Comparison of ENCODE assay signal across 8 cellular contexts in genomic region chr1:31798433-31799195, GRCh38. TPM values are rescaled to one million over a fixed set of nuclear protein-coding genes. Genes with fewer than 3 reads are reported as not detected.
DNase-seq lines count a peak whose midpoint lies in the region; ATAC-seq lines count a peak whose summit lies in the region.

No MANE protein-coding gene starts in this region.

- no peaks in the 10 kb centered on the region for H3K9me2 ChIP-seq in GM23248 (ENCODE audit: insufficient read depth)

- in situ Hi-C loops in GM23248 (cut with MboI) = no loop called here

- peaks cover 24% of the 10 kb centered on the region for H3K4me1 ChIP-seq in GM23248 (ENCODE audit: insufficient read depth)
- peaks cover 2% of the 10 kb centered on the region for H3K4me1 ChIP-seq in mesendoderm (ENCODE audit: control insufficient read depth, low read depth, low read length)

- H3K27me3 ChIP-seq in GM23248 (replicated peaks; ENCODE audit: insufficient read depth) = no peaks in the 10 kb centered on the region
- no peaks in the 10 kb centered on the region for H3K27me3 ChIP-seq in mesendoderm (ENCODE audit: insufficient read depth, low read length, poor library complexity)

- H3K9ac ChIP-seq in GM23248 (peak overlapping the region; percentile 71), mesendoderm (ENCODE audit: low read length) (no peak overlapping the region)

- peak overlapping the region; percentile 70 for H3K4me3 ChIP-seq in GM23248
- no peak overlapping the region for H3K4me3 ChIP-seq in mesendoderm (ENCODE audit: low read length)

- H2AK5ac ChIP-seq in mesendoderm (ENCODE audit: low read length) = no peak overlapping the region

- H3K27ac ChIP-seq in GM23248 = peak overlapping the region; percentile 71
- H3K27ac ChIP-seq in mesendoderm (ENCODE audit: low read depth, low read length) = no peak overlapping the region

- no peaks in the 10 kb centered on the region for H3K79me1 ChIP-seq in mesendoderm (ENCODE audit: low read length)

- no peak overlapping the region for H2BK15ac ChIP-seq in mesendoderm (replicated peaks; ENCODE audit: low read depth)

- H3K18ac ChIP-seq in mesendoderm (ENCODE audit: low read length) = no peak overlapping the region

- no peaks in the 10 kb centered on the region for H3K9me3 ChIP-seq in GM23248 (ENCODE audit: low read depth)

- H3K79me2 ChIP-seq in GM23248 (ENCODE audit: insufficient read depth) (peaks cover 33% of the 10 kb centered on the region), mesendoderm (ENCODE audit: control insufficient read depth, insufficient read depth, low read length) (no peaks in the 10 kb centered on the region)

- no peak overlapping the region for H3K4ac ChIP-seq in mesendoderm (ENCODE audit: low read depth, low read length)

- no peak overlapping the region for H3K23ac ChIP-seq in mesendoderm (ENCODE audit: low read length)

- WGBS in GM23248 (ENCODE audit: low coverage in 1 of 2, low lambda C conversion rate in 2 of 2, missing lambda C conversion rate in 2 of 2), 2 experiments = 15 to 16% methylated on average over 16 to 17 of the region's 17 CpGs
- WGBS in mesendoderm (ENCODE audit: extremely low coverage, insufficient coverage, low lambda C conversion rate) = no CpG with 5 or more reads among the region's 17 CpGs

- H3K4me2 ChIP-seq in GM23248 (ENCODE audit: unreplicated experiment) (peak overlapping the region; percentile 87), mesendoderm (ENCODE audit: low read length) (no peak overlapping the region)

- no peaks in the 10 kb centered on the region for H3K36me3 ChIP-seq in GM23248 (ENCODE audit: low read depth)
- no peaks in the 10 kb centered on the region for H3K36me3 ChIP-seq in mesendoderm (ENCODE audit: control insufficient read depth, insufficient read depth, low read length)

- H2AFZ ChIP-seq in GM23248 = peak overlapping the region; percentile 56

- H4K5ac ChIP-seq in mesendoderm (ENCODE audit: low read length) = no peak overlapping the region

- ATAC-seq in HG03439 (IDR thresholded peaks at IDR 0.05; ENCODE audit: unreplicated experiment) = no peak

- H4K20me1 ChIP-seq in GM23248 (ENCODE audit: insufficient read depth) = no peaks in the 10 kb centered on the region

- H2BK120ac ChIP-seq in mesendoderm (ENCODE audit: low read depth, low read length) = no peak overlapping the region

- H3K56ac ChIP-seq in mesendoderm (ENCODE audit: low read length) = no peak overlapping the region

- no peak overlapping the region for H4K8ac ChIP-seq in mesendoderm (ENCODE audit: low read depth, low read length)

- H3F3A ChIP-seq in GM23248 (ENCODE audit: insufficient read depth) = peaks cover 25% of the 10 kb centered on the region

- H2BK5ac ChIP-seq in mesendoderm (ENCODE audit: low read length) = no peak overlapping the region

- DNase-seq in A172 (ENCODE audit: low spot score) (peak; percentile 81), GM23248 (peak; percentile 94), kidney glomerular epithelial cell (lab: John Stamatoyannopoulos, UW) (peak; percentile 64), NCI-H1694 treated with DMSO at 0.1 percent for 48 hours (lab: John Stamatoyannopoulos, UW) (no peak), activated gamma-delta T cell (lab: John Stamatoyannopoulos, UW) (no peak), mesendoderm (no peak)
- DNase-seq in activated T-cell treated with anti-CD3 and anti-CD28 coated beads, Interleukin-2, amount 50 U/mL, for 48 hours = peak; percentile 65 to 71

RNA-seq across cellular contexts. Expression of gene SPOCD1, which starts 17.2 kb away (rescaled TPM):
- total RNA-seq in A172 (2014; rRNA removed; shearing (Covaris generic)) = 5.7 and 6.9 TPM in 2 replicates
- total RNA-seq in GM23248 (2014; rRNA removed; shearing (Covaris generic)) = 36.8 and 43.0 TPM in 2 replicates
- 27.8 and 27.9 TPM in 2 replicates for polyA plus RNA-seq in GM23248 (2016; fragmentation: Nextera tagmentation; extraction: Ambion mirVana)
- 0.37 TPM for polyA plus RNA-seq in mesendoderm (2013, experiment 1 of 2)
- polyA plus RNA-seq in mesendoderm (2013, experiment 2 of 2) = 0.35 TPM

RNA-seq across cellular contexts. Expression of gene ADGRB2, which starts 34.5 kb away (rescaled TPM):
- 11.3 and 20.9 TPM in 2 replicates for total RNA-seq in A172 (2014; rRNA removed; shearing (Covaris generic))
- total RNA-seq in GM23248 (2014; rRNA removed; shearing (Covaris generic)) = 3.6 and 3.9 TPM in 2 replicates
- polyA plus RNA-seq in GM23248 (2016; fragmentation: Nextera tagmentation; extraction: Ambion mirVana) = 0.51 and 1.3 TPM in 2 replicates
- 4.9 TPM for polyA plus RNA-seq in mesendoderm (2013, experiment 1 of 2)
- 5.2 TPM for polyA plus RNA-seq in mesendoderm (2013, experiment 2 of 2)

Comparison
In these comparisons a context has a peak if more than half of its experiments do, and no peak if none do; other contexts are left out.
1. DNase-seq: peak in A172 (single experiment), GM23248 (single experiment), activated T-cell treated with anti-CD3 and anti-CD28 coated beads, Interleukin-2, amount 50 U/mL, for 48 hours (2 of 2) and kidney glomerular epithelial cell (single experiment); none in NCI-H1694 treated with DMSO at 0.1 percent for 48 hours (single experiment), activated gamma-delta T cell (single experiment) and mesendoderm (single experiment).